Comparison of ENCODE assay signal across 14 cellular contexts in genomic region chr3:174620138-174620537, GRCh38.
DNase-seq lines count a peak whose midpoint lies in the region; ATAC-seq and TF ChIP-seq lines count a peak whose summit lies in the region.
"Had no signal": no experiment of that assay in that cellular context is flagged by ENCODE, and none has a peak within 500 bp of the region (broad histone marks: within the 10 kb centered on the region; RNA-seq: fewer than 3 reads in every experiment).

No MANE protein-coding gene starts in this region.

- H3K36me3 Mint-ChIP-seq in CD4-positive, alpha-beta memory T cell, result no peaks in the 10 kb centered on the region
- H3K36me3 Mint-ChIP-seq: naive B cell had no signal

- H3K36me3 ChIP-seq in adipocyte (ENCODE audit: control insufficient read depth, insufficient read depth, low read length, severe bottlenecking) (no peaks in the 10 kb centered on the region), kidney epithelial cell (ENCODE audit: control insufficient read depth, insufficient read depth, low read length) (no peaks in the 10 kb centered on the region)
- no peaks in the 10 kb centered on the region for H3K36me3 ChIP-seq in CD4-positive, alpha-beta memory T cell (ENCODE audit: insufficient read depth, low read length)
- H3K36me3 ChIP-seq: MG63 had no signal

- H3K27me3 ChIP-seq in adipocyte (replicated peaks; ENCODE audit: control insufficient read depth, insufficient read depth, low read length), result no peaks in the 10 kb centered on the region
- H3K27me3 ChIP-seq in kidney epithelial cell (ENCODE audit: control insufficient read depth, insufficient read depth, low read length), result no peaks in the 10 kb centered on the region
- H3K27me3 ChIP-seq in CD4-positive, alpha-beta memory T cell (ENCODE audit: insufficient read depth, low read length), result no peaks in the 10 kb centered on the region
- H3K27me3 ChIP-seq: MG63 had no signal

- H3K9ac ChIP-seq in adipocyte (ENCODE audit: low read length), result no peak overlapping the region

- H3K4me3 Mint-ChIP-seq in CD4-positive, alpha-beta memory T cell, result no peak overlapping the region
- H3K4me3 Mint-ChIP-seq: activated CD4-positive, alpha-beta T cell treated with anti-CD3 and anti-CD28 coated beads, Interleukin-2, amount 10 ng/mL, durations not matched to agents 24 days and 14 days; naive B cell had no signal

- no peak overlapping the region for H3K27ac Mint-ChIP-seq in CD4-positive, alpha-beta memory T cell
- H3K27ac Mint-ChIP-seq: activated CD4-positive, alpha-beta T cell treated with anti-CD3 and anti-CD28 coated beads, Interleukin-2, amount 10 ng/mL, durations not matched to agents 24 days and 14 days had no signal

- H3K4me1 Mint-ChIP-seq in CD4-positive, alpha-beta memory T cell, result no peaks in the 10 kb centered on the region
- H3K4me1 Mint-ChIP-seq: activated CD4-positive, alpha-beta T cell treated with anti-CD3 and anti-CD28 coated beads, Interleukin-2, amount 10 ng/mL, durations not matched to agents 24 days and 14 days had no signal

- H3K9me3 Mint-ChIP-seq in CD4-positive, alpha-beta memory T cell, result peaks cover 0 to 4% (median under 1%) of the 10 kb centered on the region in 8 donors
- H3K9me3 Mint-ChIP-seq: activated CD4-positive, alpha-beta T cell treated with anti-CD3 and anti-CD28 coated beads, Interleukin-2, amount 10 ng/mL, durations not matched to agents 24 days and 14 days; naive B cell had no signal

- CTCF ChIA-PET in CD4-positive, alpha-beta memory T cell (lab: Charles Lee; ENCODE audit: partially characterized antibody), result no interaction called here

- TF ChIP-seq CTCF in kidney epithelial cell (IDR thresholded peaks at IDR 0.05; ENCODE audit: insufficient read depth, low read length, poor library complexity, severe bottlenecking), result peak; percentile 24

- intact Hi-C loops in CD4-positive, alpha-beta memory T cell (cut with micrococcal nuclease), result no loop called here

- no peaks in the 10 kb centered on the region for H3K9me3 ChIP-seq in adipocyte (ENCODE audit: control insufficient read depth, low read length)
- no peaks in the 10 kb centered on the region for H3K9me3 ChIP-seq in CD4-positive, alpha-beta memory T cell (ENCODE audit: control insufficient read depth in 1 of 2, low read length in 2 of 2)
- H3K9me3 ChIP-seq: MG63 had no signal

- H3K27me3 Mint-ChIP-seq in CD4-positive, alpha-beta memory T cell, result no peaks in the 10 kb centered on the region
- H3K27me3 Mint-ChIP-seq: activated CD4-positive, alpha-beta T cell treated with anti-CD3 and anti-CD28 coated beads, Interleukin-2, amount 10 ng/mL, durations not matched to agents 24 days and 14 days; naive B cell had no signal

- H3K4me1 ChIP-seq in adipocyte (ENCODE audit: control insufficient read depth, insufficient read depth, low read length), result peaks cover 11% of the 10 kb centered on the region
- H3K4me1 ChIP-seq in CD4-positive, alpha-beta memory T cell (ENCODE audit: insufficient read depth, low read length), result no peaks in the 10 kb centered on the region

- H3K4me3 ChIP-seq in adipocyte (ENCODE audit: low read length) (no peak overlapping the region), kidney epithelial cell (ENCODE audit: low read depth, low read length) (no peak overlapping the region)
- H3K4me3 ChIP-seq in CD4-positive, alpha-beta memory T cell (ENCODE audit: low read length in 2 of 2), result no peak overlapping the region
- H3K4me3 ChIP-seq: MG63 had no signal

- H3K27ac ChIP-seq in CD4-positive, alpha-beta memory T cell (ENCODE audit: low read depth, low read length), result no peak overlapping the region

- DNase-seq in COLO829 (ENCODE audit: low spot score) (peak; percentile 13), HT1080 (ENCODE audit: low read depth) (peak; percentile 36), adipocyte (ENCODE audit: low read depth) (peak; percentile 16), kidney epithelial cell (ENCODE audit: low read depth) (no peak), retina (no peak)
- DNase-seq in CD4-positive, alpha-beta memory T cell, result no peak
- DNase-seq: activated CD4-positive, alpha-beta T cell treated with anti-CD3 and anti-CD28 coated beads, Interleukin-2, amount 10 ng/mL, durations not matched to agents 24 days and 14 days; anterior cingulate cortex; MG63; naive B cell; stimulated activated CD4-positive, alpha-beta T cell treated with anti-CD3 and anti-CD28 coated beads, Interleukin-2, amount 100 ng/mL, for 48 hours had no signal

- ATAC-seq in HG02678 (IDR thresholded peaks at IDR 0.05; ENCODE audit: unreplicated experiment), result no peak
- ATAC-seq in HG02840 (IDR thresholded peaks at IDR 0.05; ENCODE audit: low FRiP score, unreplicated experiment), result no peak
- ATAC-seq: Right ventricle myocardium inferior had no signal

- POLR2A ChIA-PET in CD4-positive, alpha-beta memory T cell (lab: Charles Lee; ENCODE audit: partially characterized antibody), result no interaction called here

Comparison
In these comparisons a context has a peak if more than half of its experiments do, and no peak if none do; other contexts are left out.
1. DNase-seq: peak in COLO829 (single experiment), HT1080 (single experiment) and adipocyte (single experiment); none in kidney epithelial cell (single experiment), CD4-positive, alpha-beta memory T cell (0 of 5) and retina (single experiment).